ENCODE assay signal across 12 cellular contexts in genomic region chr9:127183814-127184582, GRCh38.
A peak's percentile ranks its signal among the peaks of the same experiment; 100 is the strongest.
DNase-seq lines count a peak whose midpoint lies in the region; ATAC-seq and TF ChIP-seq lines count a peak whose summit lies in the region.
"Had no signal": no experiment of that assay in that cellular context is flagged by ENCODE, and none has a peak within 500 bp of the region (broad histone marks: within the 10 kb centered on the region; RNA-seq: fewer than 3 reads in every experiment).

No MANE protein-coding gene starts in this region.

- H3K4me1 ChIP-seq in lower lobe of right lung: peaks cover 47% of the 10 kb centered on the region

- H3K27ac Mint-ChIP-seq in stimulated activated naive CD8-positive, alpha-beta T cell treated with anti-CD3 and anti-CD28 coated beads, Interleukin-15, Interleukin-2, amounts not matched to agents 100 ng/mL and 50 ng/mL, for 24 hours: peak overlapping the region; percentile 71

- no peak overlapping the region for H3K4me3 ChIP-seq in lower lobe of right lung
- H3K4me3 ChIP-seq: A549 had no signal

- H3K4me3 Mint-ChIP-seq in stimulated activated naive CD8-positive, alpha-beta T cell treated with anti-CD3 and anti-CD28 coated beads, Interleukin-15, Interleukin-2, amounts not matched to agents 100 ng/mL and 50 ng/mL, for 24 hours: no peak overlapping the region

- no peaks in the 10 kb centered on the region for H3K27me3 ChIP-seq in lower lobe of right lung (ENCODE audit: low read depth)

- no peak for ATAC-seq in stimulated activated naive CD8-positive, alpha-beta T cell treated with anti-CD3 and anti-CD28 coated beads, Interleukin-15, Interleukin-2, amounts not matched to agents 100 U/mL and 50 U/mL, for 24 hours
- no peak for ATAC-seq in lower lobe of right lung
- ATAC-seq: A549 had no signal

- intact Hi-C loops in lower lobe of right lung (cut with DNase I): no loop called here

- DNase-seq in stimulated activated naive CD8-positive, alpha-beta T cell treated with anti-CD3 and anti-CD28 coated beads, Interleukin-15, Interleukin-2, amounts not matched to agents 100 U/mL and 50 U/mL, for 24 hours: no peak
- peak; percentile 71 for DNase-seq in amniotic epithelial cell (ENCODE audit: low read depth)
- DNase-seq in lower lobe of right lung: no peak
- DNase-seq in activated CD8-positive, alpha-beta memory T cell treated with anti-CD3 and anti-CD28 coated beads, Interleukin-2, amount 50 U/mL, for 48 hours: no peak
- DNase-seq in NCI-H2107 (lab: John Stamatoyannopoulos, UW): no peak
- DNase-seq in NCI-H1694 (lab: John Stamatoyannopoulos, UW): no peak
- no peak for DNase-seq in RWPE1 (ENCODE audit: low spot score)
- DNase-seq: central memory CD4-positive, alpha-beta T cell; NCI-H1436 treated with DMSO at 0.1 percent for 48 hours; stimulated activated naive CD4-positive, alpha-beta T cell treated with Interleukin-2 at 50 U/mL for 16 hours had no signal

- no peaks in the 10 kb centered on the region for H3K27me3 Mint-ChIP-seq in stimulated activated naive CD8-positive, alpha-beta T cell treated with anti-CD3 and anti-CD28 coated beads, Interleukin-15, Interleukin-2, amounts not matched to agents 100 ng/mL and 50 ng/mL, for 24 hours

- POLR2A ChIA-PET in RWPE1 (lab: Yijun Ruan, JAX; ENCODE audit: low non-redundant PET): no interaction called here

- CTCF ChIA-PET in RWPE1 (lab: Yijun Ruan, JAX): interaction anchor here (1.0 to 1.1 kb wide), 2 partner anchors 11 to 20 kb away, joined by 3 read pairs; no protein-coding TSS in a partner anchor

- H3K9me3 Mint-ChIP-seq in stimulated activated naive CD8-positive, alpha-beta T cell treated with anti-CD3 and anti-CD28 coated beads, Interleukin-15, Interleukin-2, amounts not matched to agents 100 ng/mL and 50 ng/mL, for 24 hours: no peaks in the 10 kb centered on the region

- H3K27ac ChIP-seq in lower lobe of right lung (peak overlapping the region; percentile 18), RWPE1 (no peak overlapping the region)
- H3K27ac ChIP-seq: A549 had no signal

- no peak for TF ChIP-seq CTCF in lower lobe of right lung (IDR thresholded peaks at IDR 0.05)
- no peak for TF ChIP-seq CTCF in RWPE1 (conservative IDR thresholded peaks at IDR 0.05; ENCODE audit: low read depth)

- H3K9me3 ChIP-seq in lower lobe of right lung: no peaks in the 10 kb centered on the region
- H3K9me3 ChIP-seq: A549 had no signal

- H3K36me3 Mint-ChIP-seq in stimulated activated naive CD8-positive, alpha-beta T cell treated with anti-CD3 and anti-CD28 coated beads, Interleukin-15, Interleukin-2, amounts not matched to agents 100 ng/mL and 50 ng/mL, for 24 hours (ENCODE audit: low read depth): no peaks in the 10 kb centered on the region

- no peaks in the 10 kb centered on the region for H3K36me3 ChIP-seq in lower lobe of right lung

- H3K4me1 Mint-ChIP-seq in stimulated activated naive CD8-positive, alpha-beta T cell treated with anti-CD3 and anti-CD28 coated beads, Interleukin-15, Interleukin-2, amounts not matched to agents 100 ng/mL and 50 ng/mL, for 24 hours (ENCODE audit: low read depth): no peaks in the 10 kb centered on the region
